Comparison of ENCODE assay signal across 8 cellular contexts in genomic region chr4:90419124-90419711, GRCh38.
A peak's percentile ranks its signal among the peaks of the same experiment; 100 is the strongest.
DNase-seq lines count a peak whose midpoint lies in the region; ATAC-seq and TF ChIP-seq lines count a peak whose summit lies in the region.

No MANE protein-coding gene starts in this region.

- H3K4me3 ChIP-seq in BE2C (ENCODE audit: low read depth, low read length): no peak overlapping the region
- H3K4me3 ChIP-seq in body of pancreas: no peak overlapping the region
- H3K4me3 ChIP-seq in liver (ENCODE audit: low read depth in 1 of 3, low read length in 3 of 3): no peak overlapping the region

- H3K27ac Mint-ChIP-seq in activated naive CD4-positive, alpha-beta T cell treated with anti-CD3 and anti-CD28 coated beads, Interleukin-2, amount 10 ng/mL, durations not matched to agents 7 days and 5 days: no peak overlapping the region
- no peak overlapping the region for H3K27ac Mint-ChIP-seq in activated CD4-positive, alpha-beta T cell treated with anti-CD3 and anti-CD28 coated beads, Interleukin-2, amount 10 ng/mL, durations not matched to agents 24 days and 14 days

- WGBS in body of pancreas, 2 donors: 1 to 4% methylated on average over 2 of the region's 2 CpGs
- WGBS in liver: 3% methylated on average over 2 of the region's 2 CpGs

- ATAC-seq in GM18508 (IDR thresholded peaks at IDR 0.05; ENCODE audit: insufficient read depth, unreplicated experiment) (peak; percentile 72), HG02884 (IDR thresholded peaks at IDR 0.05; ENCODE audit: unreplicated experiment) (peak; percentile 86), body of pancreas (peak; percentile 78)

- TF ChIP-seq POLR2A in body of pancreas (IDR thresholded peaks at IDR 0.05): no peak

- H3K36me3 ChIP-seq in BE2C (no peaks in the 10 kb centered on the region), body of pancreas (replicated peaks in 1 of 2; ENCODE audit: insufficient read depth in 1 of 2, low read depth in 2 of 2) (no peaks in the 10 kb centered on the region), liver (ENCODE audit: control insufficient read depth in 4 of 4, insufficient read depth in 3 of 4, low read depth in 1 of 4, low read length in 3 of 4) (no peaks in the 10 kb centered on the region)

- H3K9me3 Mint-ChIP-seq in activated naive CD4-positive, alpha-beta T cell treated with anti-CD3 and anti-CD28 coated beads, Interleukin-2, amount 10 ng/mL, durations not matched to agents 7 days and 5 days: no peaks in the 10 kb centered on the region
- no peaks in the 10 kb centered on the region for H3K9me3 Mint-ChIP-seq in activated CD4-positive, alpha-beta T cell treated with anti-CD3 and anti-CD28 coated beads, Interleukin-2, amount 10 ng/mL, durations not matched to agents 24 days and 14 days

- H3K4me1 ChIP-seq in BE2C: no peaks in the 10 kb centered on the region
- H3K4me1 ChIP-seq in body of pancreas: no peaks in the 10 kb centered on the region
- H3K4me1 ChIP-seq in liver (ENCODE audit: control insufficient read depth in 4 of 4, insufficient read depth in 4 of 4, low read length in 3 of 4): no peaks in the 10 kb centered on the region

- no peak overlapping the region for H3K27ac ChIP-seq in body of pancreas
- H3K27ac ChIP-seq in liver (ENCODE audit: low read depth in 1 of 2, low read length in 2 of 2): no peak overlapping the region

- no peaks in the 10 kb centered on the region for H3K27me3 ChIP-seq in BE2C
- H3K27me3 ChIP-seq in body of pancreas: no peaks in the 10 kb centered on the region
- H3K27me3 ChIP-seq in liver (ENCODE audit: control insufficient read depth in 4 of 4, insufficient read depth in 4 of 4, low read length in 3 of 4): no peaks in the 10 kb centered on the region

- H3K27me3 Mint-ChIP-seq in activated naive CD4-positive, alpha-beta T cell treated with anti-CD3 and anti-CD28 coated beads, Interleukin-2, amount 10 ng/mL, durations not matched to agents 7 days and 5 days: no peaks in the 10 kb centered on the region
- H3K27me3 Mint-ChIP-seq in activated CD4-positive, alpha-beta T cell treated with anti-CD3 and anti-CD28 coated beads, Interleukin-2, amount 10 ng/mL, durations not matched to agents 24 days and 14 days: no peaks in the 10 kb centered on the region

- peak; percentile 78 to 84 for TF ChIP-seq RAD21 in liver (IDR thresholded peaks at IDR 0.05)

- CTCF ChIA-PET in activated naive CD4-positive, alpha-beta T cell treated with anti-CD3 and anti-CD28 coated beads, Interleukin-2, amount 10 ng/mL, durations not matched to agents 7 days and 5 days (lab: Charles Lee): interaction anchor here (1.0 to 1.1 kb wide), 2 partner anchors 8 to 694 kb away, joined by 3 read pairs; no protein-coding TSS in a partner anchor

- no peaks in the 10 kb centered on the region for H3K9me3 ChIP-seq in BE2C
- H3K9me3 ChIP-seq in body of pancreas: no peaks in the 10 kb centered on the region
- H3K9me3 ChIP-seq in liver (ENCODE audit: control insufficient read depth in 4 of 4, low read length in 3 of 4): no peaks in the 10 kb centered on the region

- no peak overlapping the region for H3K9ac ChIP-seq in liver (ENCODE audit: low read depth in 1 of 2, low read length in 2 of 2)

- peak; percentile 42; the same call in 1 of the 2 replicates for TF ChIP-seq CTCF in BE2C (IDR thresholded peaks at IDR 0.05; ENCODE audit: low read depth, low read length)
- peak in 6 of 7 experiments; percentile 29 to 65 (median 57) for TF ChIP-seq CTCF in body of pancreas (IDR thresholded peaks at IDR 0.05)
- TF ChIP-seq CTCF in liver (IDR thresholded peaks at IDR 0.05; ENCODE audit: low read depth, low read length, missing input control): peak; percentile 45

- H3K4me1 Mint-ChIP-seq in activated naive CD4-positive, alpha-beta T cell treated with anti-CD3 and anti-CD28 coated beads, Interleukin-2, amount 10 ng/mL, durations not matched to agents 7 days and 5 days: no peaks in the 10 kb centered on the region
- no peaks in the 10 kb centered on the region for H3K4me1 Mint-ChIP-seq in activated CD4-positive, alpha-beta T cell treated with anti-CD3 and anti-CD28 coated beads, Interleukin-2, amount 10 ng/mL, durations not matched to agents 24 days and 14 days

- no peak overlapping the region for H3K4me3 Mint-ChIP-seq in activated naive CD4-positive, alpha-beta T cell treated with anti-CD3 and anti-CD28 coated beads, Interleukin-2, amount 10 ng/mL, durations not matched to agents 7 days and 5 days
- no peak overlapping the region for H3K4me3 Mint-ChIP-seq in activated CD4-positive, alpha-beta T cell treated with anti-CD3 and anti-CD28 coated beads, Interleukin-2, amount 10 ng/mL, durations not matched to agents 24 days and 14 days

- intact Hi-C loops in body of pancreas (cut with DNase I): no loop called here
- intact Hi-C loops in activated CD4-positive, alpha-beta T cell treated with anti-CD3 and anti-CD28 coated beads, Interleukin-2, amount 10 ng/mL, durations not matched to agents 24 days and 14 days (cut with micrococcal nuclease): no loop called here

- DNase-seq in BE2C: no peak
- DNase-seq in NCI-H1694 treated with DMSO at 0.1 percent for 48 hours (lab: John Stamatoyannopoulos, UW): peak; percentile 71
- DNase-seq in body of pancreas: no peak
- no peak for DNase-seq in activated naive CD4-positive, alpha-beta T cell treated with anti-CD3 and anti-CD28 coated beads, Interleukin-2, amount 10 ng/mL, durations not matched to agents 7 days and 5 days
- no peak for DNase-seq in activated CD4-positive, alpha-beta T cell treated with anti-CD3 and anti-CD28 coated beads, Interleukin-2, amount 10 ng/mL, durations not matched to agents 24 days and 14 days

- H3K36me3 Mint-ChIP-seq in activated naive CD4-positive, alpha-beta T cell treated with anti-CD3 and anti-CD28 coated beads, Interleukin-2, amount 10 ng/mL, durations not matched to agents 7 days and 5 days: no peaks in the 10 kb centered on the region
- H3K36me3 Mint-ChIP-seq in activated CD4-positive, alpha-beta T cell treated with anti-CD3 and anti-CD28 coated beads, Interleukin-2, amount 10 ng/mL, durations not matched to agents 24 days and 14 days (ENCODE audit: low read depth): no peaks in the 10 kb centered on the region

TF ChIP-seq in liver, 16 proteins besides CTCF, POLR2A, EP300 and RAD21:
- TF ChIP-seq EGR1 (IDR thresholded peaks at IDR 0.05; ENCODE audit: low read depth in 2 of 2): no peak
- no peak for TF ChIP-seq REST (IDR thresholded peaks at IDR 0.05)
- TF ChIP-seq ZBTB33 (IDR thresholded peaks at IDR 0.05): no peak
- TF ChIP-seq ATF3 (IDR thresholded peaks at IDR 0.05): no peak
- no peak for TF ChIP-seq YY1 (IDR thresholded peaks at IDR 0.05)
- TF ChIP-seq SP1 (IDR thresholded peaks at IDR 0.05): no peak
- TF ChIP-seq NR2F2 (IDR thresholded peaks at IDR 0.05): no peak
- TF ChIP-seq TAF1 (conservative IDR thresholded peaks at IDR 0.05): no peak
- no peak for TF ChIP-seq MAX (IDR thresholded peaks at IDR 0.05)
